In genomic region chr10:92691591-92692084, GRCh38 we compare ENCODE assay signal across 11 cellular contexts. TPM values are rescaled to one million over a fixed set of nuclear protein-coding genes. Genes with fewer than 3 reads are reported as not detected.
DNase-seq lines count a peak whose midpoint lies in the region; ATAC-seq and TF ChIP-seq lines count a peak whose summit lies in the region.
"Had no signal": no experiment of that assay in that cellular context is flagged by ENCODE, and none has a peak within 500 bp of the region (broad histone marks: within the 10 kb centered on the region; RNA-seq: fewer than 3 reads in every experiment).

No MANE protein-coding gene starts in this region.

- peak overlapping the region in 4 of 5 experiments; percentile 33 to 78 (median 45) for H3K4me3 Mint-ChIP-seq in brain

- H3K4me3 ChIP-seq in lung (peak overlapping the region; percentile 55), transverse colon (peak overlapping the region in 2 of 4 donors; percentile 5 to 76)

- TF ChIP-seq CTCF in brain (conservative IDR thresholded peaks at IDR 0.05) (no peak), lung (IDR thresholded peaks at IDR 0.05; ENCODE audit: control extremely low read depth, extremely low read depth) (no peak), transverse colon (IDR thresholded peaks at IDR 0.05) (no peak)

- H3K4me1 Mint-ChIP-seq in brain = peaks cover 26% of the 10 kb centered on the region

- ATAC-seq in lung (ENCODE audit: insufficient read depth, low FRiP score) = peak; percentile 23
- no peak for ATAC-seq in HG02571 (IDR thresholded peaks at IDR 0.05; ENCODE audit: unreplicated experiment)
- no peak for ATAC-seq in HG03175 (IDR thresholded peaks at IDR 0.05; ENCODE audit: unreplicated experiment)

- H3K36me3 ChIP-seq in lung (ENCODE audit: control insufficient read depth in 2 of 2, insufficient read depth in 2 of 2, low read length in 2 of 2) = peaks cover 0 to 2% of the 10 kb centered on the region in 2 donors
- no peaks in the 10 kb centered on the region for H3K36me3 ChIP-seq in transverse colon
- H3K36me3 ChIP-seq: ovary had no signal

- intact Hi-C loops in transverse colon (cut with DNase I; ENCODE audit: low total_unique reads) = no loop called here

- in situ Hi-C loops in transverse colon (cut with MboI; ENCODE audit: low pct_ligation_motif_present in 1 of 4, low pct_unique_long_range_greater_than_20kb in 1 of 4, low sequenced_read_pairs in 3 of 4) = no loop called here

- WGBS in lung, 2 donors = 15 to 36% methylated on average over 35 of the region's 35 CpGs
- WGBS in transverse colon (ENCODE audit: low coverage in 1 of 2), 2 donors = 50 to 59% methylated on average over 9 to 34 of the region's 35 CpGs

- no peaks in the 10 kb centered on the region for H3K27me3 ChIP-seq in lung (ENCODE audit: control insufficient read depth, insufficient read depth)
- H3K27me3 ChIP-seq in transverse colon = peaks cover 85% of the 10 kb centered on the region
- H3K27me3 ChIP-seq: ovary had no signal

- H3K36me3 Mint-ChIP-seq in brain = peaks cover 7% of the 10 kb centered on the region

- TF ChIP-seq EP300 in transverse colon (IDR thresholded peaks at IDR 0.05; ENCODE audit: low read depth) = no peak

- H3K27ac Mint-ChIP-seq in brain = no peak overlapping the region

- H3K27ac ChIP-seq in lung (ENCODE audit: low read depth in 1 of 2, low read length in 1 of 2) (peak overlapping the region; percentile 47 to 98), transverse colon (peak overlapping the region; percentile 75 to 83 (median 79))
- H3K27ac ChIP-seq: C4-2B, ovary had no signal

- H3K9me3 Mint-ChIP-seq in brain = peaks cover 15 to 24% (median 17%) of the 10 kb centered on the region in 5 experiments

- H3K4me1 ChIP-seq in lung (ENCODE audit: control insufficient read depth in 2 of 2, insufficient read depth in 2 of 2, low read length in 2 of 2) (peaks cover 0 to 2% of the 10 kb centered on the region in 2 donors), transverse colon (peaks cover 0 to 31% (median 14%) of the 10 kb centered on the region in 4 donors)

- H3K9me3 ChIP-seq in lung (ENCODE audit: control insufficient read depth in 2 of 2, insufficient read depth in 1 of 2, low read length in 1 of 2) = no peaks in the 10 kb centered on the region
- no peaks in the 10 kb centered on the region for H3K9me3 ChIP-seq in transverse colon
- H3K9me3 ChIP-seq: ovary had no signal

- peak; percentile 24 for TF ChIP-seq POLR2A in transverse colon (IDR thresholded peaks at IDR 0.05)

- peaks cover 95% of the 10 kb centered on the region for H3K27me3 Mint-ChIP-seq in brain

- DNase-seq in activated gamma-delta T cell (lab: John Stamatoyannopoulos, UW) = peak; percentile 15
- DNase-seq in activated gamma-delta T cell treated with Interleukin-2 at 50 U/mL for 16 hours = no peak
- peak; percentile 61 for DNase-seq in lung (ENCODE audit: low spot score)
- DNase-seq in transverse colon = peak; percentile 45
- DNase-seq in DMS153 (lab: John Stamatoyannopoulos, UW) = no peak

RNA-seq across cellular contexts. Expression of gene HHEX, which starts 1.9 kb away (rescaled TPM):
- 5.1 TPM for polyA plus RNA-seq in brain (ENCODE audit: insufficient read depth, low read depth, low replicate concordance)
- 10 to 100 TPM; 16.8 to 17.3 TPM for total RNA-seq in lung
- 10 to 100 TPM; 15.3 to 18.6 TPM for polyA plus RNA-seq in lung
- total RNA-seq in transverse colon = 1 to 10 TPM in 3 of 4 donors, under 1 TPM in 1; 0.80 to 7.9 (median 4.8) TPM
- total RNA-seq: T-helper 1 cell treated with Interleukin-12 subunit alpha and Interleukin-12 subunit beta and Interleukin-4 antibody, amounts not matched to agents 30 ng/mL and 1 ng/mL, for 36 hours had no signal

Comparison
In these comparisons a context has a peak if more than half of its experiments do, and no peak if none do; other contexts are left out.
1. DNase-seq: peak in activated gamma-delta T cell (single experiment), lung (single experiment) and transverse colon (single experiment); none in activated gamma-delta T cell treated with Interleukin-2 at 50 U/mL for 16 hours (single experiment) and DMS153 (single experiment).